ENCODE assay signal across 1 cellular context in genomic region chr7:77125486-77125885, GRCh38.
A peak's percentile ranks its signal among the peaks of the same experiment; 100 is the strongest.
TF ChIP-seq lines count a peak whose summit lies in the region.

No MANE protein-coding gene starts in this region.

TF ChIP-seq in HepG2, 621 proteins besides CTCF, POLR2A, EP300 and RAD21:
- TF ChIP-seq STAG1 (CRISPR knock-in tag; IDR thresholded peaks at IDR 0.05) = peak; percentile 22; the same call in 1 of the 2 replicates
TF ChIP-seq in HepG2: peak in this region for 1; not testable (repeated sequence) for 620.
